In the genomic region with DNA sequence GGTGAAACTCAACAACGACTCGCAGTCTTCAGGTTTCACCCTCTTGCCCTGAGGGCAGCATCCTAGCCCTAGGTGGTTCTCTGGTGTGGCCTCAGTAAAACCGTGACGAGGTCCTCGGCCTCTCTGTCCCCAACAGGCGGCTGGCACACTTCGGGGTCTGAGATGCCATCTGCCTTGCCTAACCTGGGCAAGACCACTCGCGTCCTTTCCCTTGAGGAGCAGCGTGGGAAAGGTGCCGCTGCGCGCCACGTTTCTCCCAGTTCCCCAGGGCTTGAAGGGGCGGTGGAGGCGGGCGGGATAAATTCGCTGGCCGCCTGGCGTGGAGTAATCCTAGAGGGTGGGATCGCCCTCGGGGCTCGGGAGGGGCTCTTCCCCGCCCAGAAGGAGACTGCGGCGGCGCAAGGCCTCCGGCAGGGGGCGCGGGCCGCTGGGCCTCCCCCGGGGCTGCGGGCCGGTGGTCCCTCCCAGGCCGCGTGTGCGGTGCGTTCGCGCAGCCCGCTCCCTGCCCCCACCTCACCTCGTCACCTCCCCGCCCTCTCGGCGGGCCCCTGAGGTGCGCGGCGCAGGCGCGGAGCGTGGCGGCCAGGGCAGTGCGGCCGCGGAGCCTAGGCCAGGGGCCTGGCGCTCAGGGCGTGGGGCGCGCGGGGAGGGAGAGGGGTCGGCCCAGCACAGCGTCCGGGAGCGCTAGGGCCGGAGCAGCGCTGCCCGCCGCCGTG, we compare ENCODE assay signal across 2 cellular contexts.
TF ChIP-seq lines count a peak whose summit lies in the region.

Gene ZNF639, plus strand, starts transcription at position 551 of the 716 bp plus-strand sequence. CDS start 5,263 bp downstream, outside the sequence.

TF ChIP-seq in Ishikawa, 13 proteins besides CTCF, POLR2A, EP300 and RAD21 (continued from another document):
- TF ChIP-seq REST (IDR thresholded peaks at IDR 0.05; ENCODE audit: low read depth) (no peak), NFIC (IDR thresholded peaks at IDR 0.05) (no peak), TEAD4 (IDR thresholded peaks at IDR 0.05) (peak; percentile 2; the same call in 1 of the 2 replicates), CREB1 (IDR thresholded peaks at IDR 0.05; ENCODE audit: low read depth) (0 out of 2 replicates have a peak, but pooled peaks have one; percentile 36), TAF1 (IDR thresholded peaks at IDR 0.05; ENCODE audit: low read depth) (peak; percentile 47; the same call in 1 of the 2 replicates), YY1 (IDR thresholded peaks at IDR 0.05; ENCODE audit: low read depth) (no peak; the same call in 1 of the 2 replicates), CEBPB (IDR thresholded peaks at IDR 0.05) (no peak), EGR1 (IDR thresholded peaks at IDR 0.05) (no peak), ZBTB7A (IDR thresholded peaks at IDR 0.05; ENCODE audit: low read depth) (peak; percentile 97), FOXM1 (IDR thresholded peaks at IDR 0.05; ENCODE audit: borderline replicate concordance, low read depth) (no peak)
- TF ChIP-seq, protein P1, sequence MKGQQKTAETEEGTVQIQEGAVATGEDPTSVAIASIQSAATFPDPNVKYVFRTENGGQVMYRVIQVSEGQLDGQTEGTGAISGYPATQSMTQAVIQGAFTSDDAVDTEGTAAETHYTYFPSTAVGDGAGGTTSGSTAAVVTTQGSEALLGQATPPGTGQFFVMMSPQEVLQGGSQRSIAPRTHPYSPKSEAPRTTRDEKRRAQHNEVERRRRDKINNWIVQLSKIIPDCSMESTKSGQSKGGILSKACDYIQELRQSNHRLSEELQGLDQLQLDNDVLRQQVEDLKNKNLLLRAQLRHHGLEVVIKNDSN (IDR thresholded peaks at IDR 0.05), result 0 out of 2 replicates have a peak, but pooled peaks have one; percentile 8

TF ChIP-seq in PFSK-1, 5 proteins besides CTCF, POLR2A, EP300 and RAD21 (continued from another document):
- TF ChIP-seq REST (IDR thresholded peaks at IDR 0.05; ENCODE audit: insufficient read depth in 1 of 2, low read depth in 2 of 2, low read length in 2 of 2), result no peak
